In the genomic region with DNA sequence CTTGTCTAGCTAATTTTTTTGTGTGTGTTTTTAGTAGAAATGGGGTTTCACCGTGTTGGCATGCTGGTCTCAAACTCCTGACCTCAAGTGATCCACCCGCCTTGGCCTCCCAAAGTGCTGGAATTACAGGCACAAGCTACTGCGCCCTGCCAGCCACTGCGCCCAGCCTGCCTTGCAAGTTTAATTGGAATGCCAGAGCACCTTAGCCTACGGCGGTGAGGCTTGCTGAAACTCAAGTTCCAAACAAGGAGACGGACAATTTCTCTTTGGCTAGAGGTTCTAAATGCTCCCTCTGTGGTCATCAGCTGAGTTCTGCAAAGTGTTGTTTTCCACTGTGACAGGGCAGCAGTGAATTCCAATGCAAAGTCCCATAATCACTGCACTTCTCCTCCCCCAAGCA, we compare ENCODE assay signal across 30 cellular contexts.
"Had no signal": no experiment of that assay in that cellular context is flagged by ENCODE, and none has a peak within 500 bp of the region (broad histone marks: within the 10 kb centered on the region; RNA-seq: fewer than 3 reads in every experiment).

No MANE protein-coding gene starts in this region.

- FAIRE-seq: bronchial epithelial cell, TTC549 had no signal

- H3K36me3 ChIP-seq: ascending aorta, cardiac muscle cell had no signal

- H3K4me3 ChIP-seq: ascending aorta, cardiac muscle cell had no signal

- H3K27me3 ChIP-seq: ascending aorta, cardiac muscle cell had no signal

- H3K27ac ChIP-seq: ascending aorta, cardiac muscle cell, VCaP had no signal

- ATAC-seq: activated CD8-positive, alpha-beta memory T cell treated with anti-CD3 and anti-CD28 coated beads, Interleukin-2, amount 10 ng/mL, durations not matched to agents 7 days and 5 days; activated CD8-positive, alpha-beta T cell treated with anti-CD3 and anti-CD28 coated beads, Interleukin-2, amount 10 ng/mL, durations not matched to agents 7 days and 5 days; activated naive CD8-positive, alpha-beta T cell treated with anti-CD3 and anti-CD28 coated beads, Interleukin-2, amount 50 U/mL, for 24 hours; T-cell had no signal

- H3K4me1 ChIP-seq: ascending aorta had no signal

- DNase-seq: activated B cell treated with CpG ODN at 0.5 μM for 24 hours; activated CD4-positive, alpha-beta memory T cell treated with anti-CD3 and anti-CD28 coated beads, Interleukin-2, amount 10 ng/mL, durations not matched to agents 7 days and 5 days; activated CD4-positive, alpha-beta T cell treated with anti-CD3 and anti-CD28 coated beads for 4 hours; activated CD4-positive, alpha-beta T cell treated with anti-CD3 and anti-CD28 coated beads, Interleukin-2, amount 10 ng/mL, durations not matched to agents 24 days and 14 days; activated CD4-positive, alpha-beta T cell treated with anti-CD3 and anti-CD28 coated beads, Interleukin-2, amount 50 U/mL, for 48 hours; activated CD4-positive, CD25-positive, alpha-beta regulatory T cell treated with anti-CD3 and anti-CD28 coated beads, Interleukin-2, amount 50 U/mL, for 72 hours; activated CD8-positive, alpha-beta memory T cell treated with anti-CD3 and anti-CD28 coated beads for 24 hours; activated CD8-positive, alpha-beta memory T cell treated with anti-CD3 and anti-CD28 coated beads, Interleukin-2, amount 10 ng/mL, durations not matched to agents 7 days and 5 days; activated CD8-positive, alpha-beta memory T cell treated with anti-CD3 and anti-CD28 coated beads, Interleukin-2, amount 50 U/mL, for 48 hours; activated CD8-positive, alpha-beta T cell treated with anti-CD3 and anti-CD28 coated beads, Interleukin-2, amount 10 ng/mL, durations not matched to agents 7 days and 5 days; activated effector memory CD4-positive, alpha-beta T cell treated with Interleukin-2 at 50 U/mL for 16 hours; activated gamma-delta T cell; activated naive CD4-positive, alpha-beta T cell treated with anti-CD3 and anti-CD28 coated beads, Interleukin-2, amount 10 ng/mL, durations not matched to agents 7 days and 5 days; activated naive CD4-positive, alpha-beta T cell treated with Interleukin-2 at 50 U/mL for 16 hours; activated naive CD8-positive, alpha-beta T cell treated with anti-CD3 and anti-CD28 coated beads, Interleukin-2, amount 10 ng/mL, durations not matched to agents 7 days and 5 days; activated naive CD8-positive, alpha-beta T cell treated with anti-CD3 and anti-CD28 coated beads, Interleukin-2, amount 50 U/mL, for 24 hours; activated T-cell treated with anti-CD3 and anti-CD28 coated beads, Interleukin-2, amount 50 U/mL, for 24 hours; activated T-cell treated with anti-CD3 and anti-CD28 coated beads, Interleukin-2, amount 50 U/mL, for 48 hours; amygdala; anterior cingulate cortex; caudate nucleus; cerebellar nuclear complex; T-cell; T-helper 2 cell; T-helper 9 cell had no signal

- H3K9me3 ChIP-seq: ascending aorta had no signal
